1 cellular context compared by ENCODE assay signal in genomic region chr16:85618509-85618908, GRCh38.
TF ChIP-seq lines count a peak whose summit lies in the region.

No MANE protein-coding gene starts in this region.

TF ChIP-seq in GM23338, 12 proteins besides CTCF, POLR2A, EP300 and RAD21 (continued from another document):
- TF ChIP-seq ZNF462 (CRISPR knock-in tag; IDR thresholded peaks at IDR 0.05) (no peak), EZH2 (IDR thresholded peaks at IDR 0.05; ENCODE audit: low read depth, unreplicated experiment) (no peak), REST (IDR thresholded peaks at IDR 0.05; ENCODE audit: unreplicated experiment) (no peak), STAT1 (IDR thresholded peaks at IDR 0.05; ENCODE audit: unreplicated experiment) (no peak), CREB1 (CRISPR knock-in tag; IDR thresholded peaks at IDR 0.05; ENCODE audit: low read depth) (no peak), ZNF114 (CRISPR knock-in tag; IDR thresholded peaks at IDR 0.05) (no peak), ETS1 (IDR thresholded peaks at IDR 0.05) (no peak), POLR2AphosphoS5 (IDR thresholded peaks at IDR 0.05; ENCODE audit: low read depth) (no peak)
